38 cellular contexts compared by ENCODE assay signal in the genomic region with DNA sequence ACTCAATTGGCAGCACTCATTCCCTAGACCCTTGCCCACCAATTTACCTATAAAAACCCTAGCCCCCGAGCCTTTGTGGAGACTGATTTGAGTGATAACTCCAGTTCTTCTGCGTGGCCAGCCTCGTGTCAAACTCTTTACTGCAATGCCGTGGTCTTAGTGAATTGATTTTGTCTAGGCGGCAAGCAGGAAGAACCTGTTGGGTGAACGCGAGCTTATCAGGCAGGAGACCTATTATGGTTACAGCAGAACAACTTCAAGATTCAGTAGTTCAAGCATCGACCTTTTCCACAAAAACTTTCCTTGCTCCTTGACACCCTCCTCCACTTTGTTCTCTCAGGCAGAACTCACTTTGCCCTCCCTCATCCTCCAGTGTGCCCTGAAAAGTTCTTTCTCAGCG. TPM values are rescaled to one million over a fixed set of nuclear protein-coding genes. Genes with fewer than 3 reads are reported as not detected.
"Had no signal": no experiment of that assay in that cellular context is flagged by ENCODE, and none has a peak within 500 bp of the region (broad histone marks: within the 10 kb centered on the region; RNA-seq: fewer than 3 reads in every experiment).

No MANE protein-coding gene starts in this region.

- H3K27me3 Mint-ChIP-seq: stimulated activated naive CD8-positive, alpha-beta T cell treated with anti-CD3 and anti-CD28 coated beads, Interleukin-15, Interleukin-2, amounts not matched to agents 100 ng/mL and 50 ng/mL, for 24 hours had no signal

- H3K27me3 ChIP-seq: heart left ventricle, right atrium auricular region, right lobe of liver, suprapubic skin, tibial nerve, upper lobe of left lung, vagina had no signal

- H3K4me3 Mint-ChIP-seq: immature natural killer cell; naive thymus-derived CD8-positive, alpha-beta T cell; nephron; neural crest cell; stimulated activated naive CD8-positive, alpha-beta T cell treated with anti-CD3 and anti-CD28 coated beads, Interleukin-15, Interleukin-2, amounts not matched to agents 100 ng/mL and 50 ng/mL, for 24 hours had no signal

- H3K9me3 ChIP-seq: heart left ventricle, left lung, lower lobe of right lung, mucosa of descending colon, right atrium auricular region, right lobe of liver, suprapubic skin, thoracic aorta, tibial nerve, upper lobe of left lung, vagina had no signal

- H3K9ac ChIP-seq: parathyroid adenoma had no signal

- H3K27ac Mint-ChIP-seq: immature natural killer cell; naive thymus-derived CD8-positive, alpha-beta T cell; stimulated activated naive CD8-positive, alpha-beta T cell treated with anti-CD3 and anti-CD28 coated beads, Interleukin-15, Interleukin-2, amounts not matched to agents 100 ng/mL and 50 ng/mL, for 24 hours had no signal

- H3K36me3 Mint-ChIP-seq: immature natural killer cell; naive thymus-derived CD8-positive, alpha-beta T cell had no signal

- FAIRE-seq: islet of Langerhans, kidney had no signal

- H3K4me3 ChIP-seq: heart left ventricle, left lung, lower lobe of right lung, mucosa of descending colon, right atrium auricular region, right lobe of liver, suprapubic skin, thoracic aorta, tibial nerve, upper lobe of left lung, vagina had no signal

- ATAC-seq: heart left ventricle; left colon; left lung; lower lobe of right lung; mucosa of descending colon; naive thymus-derived CD8-positive, alpha-beta T cell; right lobe of liver had no signal

- H3K9me3 Mint-ChIP-seq: immature natural killer cell; stimulated activated naive CD8-positive, alpha-beta T cell treated with anti-CD3 and anti-CD28 coated beads, Interleukin-15, Interleukin-2, amounts not matched to agents 100 ng/mL and 50 ng/mL, for 24 hours had no signal

- H3K4me1 ChIP-seq: heart left ventricle, left lung, lower lobe of right lung, parathyroid adenoma, right atrium auricular region, right lobe of liver, suprapubic skin, tibial nerve, upper lobe of left lung, vagina had no signal

- H3K36me3 ChIP-seq: heart left ventricle, left lung, lower lobe of right lung, right atrium auricular region, right lobe of liver, suprapubic skin, thoracic aorta, tibial nerve, upper lobe of left lung, vagina had no signal

- H3K4me1 Mint-ChIP-seq: immature natural killer cell had no signal

- H2AFZ ChIP-seq: parathyroid adenoma had no signal

- DNase-seq: heart left ventricle; hypothalamus; immature natural killer cell; kidney; left colon; left lung; lower lobe of right lung; mammary epithelial cell; mesenchymal stem cell; midbrain; mucosa of descending colon; naive thymus-derived CD8-positive, alpha-beta T cell; occipital lobe; right lobe of liver; stimulated activated CD4-positive, alpha-beta T cell treated with anti-CD3 and anti-CD28 coated beads, Interleukin-12 subunit alpha, Interleukin-12 subunit beta, amount 100 ng/mL, for 4 hours; stimulated activated CD4-positive, alpha-beta T cell treated with anti-CD3 and anti-CD28 coated beads, Interleukin-15, amount 100 ng/mL, for 24 hours; stimulated activated CD4-positive, alpha-beta T cell treated with anti-CD3 and anti-CD28 coated beads, Interleukin-2, amount 100 ng/mL, for 24 hours; stimulated activated CD4-positive, alpha-beta T cell treated with anti-CD3 and anti-CD28 coated beads, Interleukin-4, amount 100 ng/mL, for 1 hour; stimulated activated naive CD4-positive, alpha-beta T cell; upper lobe of left lung had no signal

- H3K79me2 ChIP-seq: parathyroid adenoma had no signal

- H3K27ac ChIP-seq: heart left ventricle, left lung, lower lobe of right lung, parathyroid adenoma, right atrium auricular region, right lobe of liver, suprapubic skin, thoracic aorta, tibial nerve, upper lobe of left lung, vagina had no signal

RNA-seq across cellular contexts. Expression of a gene that starts 12.2 kb away (rescaled TPM):
- total RNA-seq: heart left ventricle; kidney; left colon; left lung; liver; lower lobe of right lung; mammary epithelial cell; mucosa of descending colon; naive thymus-derived CD8-positive, alpha-beta T cell; neural crest cell; osteocyte; posterior vena cava; pulmonary artery endothelial cell; renal cortical epithelial cell; right atrium auricular region; right lobe of liver; skeletal muscle tissue; subcutaneous adipose tissue; suprapubic skin; thoracic aorta; tibial nerve; upper lobe of left lung; urinary bladder; vagina had no signal
- polyA plus RNA-seq: heart left ventricle; immature natural killer cell; liver; mammary epithelial cell; naive thymus-derived CD8-positive, alpha-beta T cell; urinary bladder had no signal

RNA-seq across cellular contexts. Expression of a gene that starts 46.8 kb away (rescaled TPM):
- total RNA-seq: kidney; left lung; liver; lower lobe of right lung; naive thymus-derived CD8-positive, alpha-beta T cell; occipital lobe; osteocyte; pulmonary artery endothelial cell; renal cortical epithelial cell; right atrium auricular region; right lobe of liver; subcutaneous adipose tissue; suprapubic skin; urinary bladder; vagina had no signal
- polyA plus RNA-seq: immature natural killer cell; liver; naive thymus-derived CD8-positive, alpha-beta T cell had no signal
